In the genomic region with DNA sequence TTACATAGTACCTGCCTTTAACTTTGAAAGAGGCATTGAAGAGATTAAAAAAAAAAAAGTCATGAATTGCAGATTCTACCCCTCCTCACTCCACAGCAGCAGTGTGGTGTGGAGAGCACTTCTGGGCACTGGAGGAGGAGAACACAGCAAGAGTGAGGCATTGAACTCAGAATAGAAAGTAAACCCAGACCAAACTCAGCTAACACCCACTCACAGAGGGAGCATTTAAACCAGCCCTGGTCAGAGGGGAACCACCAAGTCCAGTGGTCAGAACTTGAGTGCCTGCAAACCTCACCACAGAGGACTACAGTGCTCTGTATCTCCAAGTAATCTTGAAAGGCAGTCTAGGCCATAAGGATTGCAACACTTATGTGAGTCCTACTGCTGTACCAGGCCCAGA, we compare ENCODE assay signal across 18 cellular contexts. TPM values are rescaled to one million over a fixed set of nuclear protein-coding genes. Genes with fewer than 3 reads are reported as not detected.
DNase-seq lines count a peak whose midpoint lies in the region; ATAC-seq lines count a peak whose summit lies in the region.
"Had no signal": no experiment of that assay in that cellular context is flagged by ENCODE, and none has a peak within 500 bp of the region (broad histone marks: within the 10 kb centered on the region; RNA-seq: fewer than 3 reads in every experiment).

No MANE protein-coding gene starts in this region.

- DNase-seq in myocyte (ENCODE audit: low read depth) (peak; percentile 52), aorta (no peak), GF-D8 (lab: John Stamatoyannopoulos, UW) (no peak)
- no peak for DNase-seq in stimulated activated CD4-positive, alpha-beta T cell treated with anti-CD3 and anti-CD28 coated beads, Interleukin-2, amount 100 ng/mL, for 24 hours
- DNase-seq: 8988T; AML-193; CD4-positive, CD25-positive, alpha-beta regulatory T cell; DMS53; HCEC 1CT; HFFc6; Karpas-422 had no signal

- intact Hi-C loops in aorta (cut with DNase I), result no loop called here

- peak; percentile 66 for ATAC-seq in GM19351 (IDR thresholded peaks at IDR 0.05; ENCODE audit: unreplicated experiment)
- ATAC-seq in HG02884 (IDR thresholded peaks at IDR 0.05; ENCODE audit: unreplicated experiment), result peak; percentile 52
- ATAC-seq in aorta (ENCODE audit: low FRiP score), result peak; percentile 26
- ATAC-seq in GM18498 (IDR thresholded peaks at IDR 0.05; ENCODE audit: unreplicated experiment), result no peak
- ATAC-seq: K562 had no signal

- no peaks in the 10 kb centered on the region for H3K4me1 ChIP-seq in aorta (ENCODE audit: control insufficient read depth in 1 of 2, insufficient read depth in 2 of 2, low read length in 2 of 2)
- H3K4me1 ChIP-seq: BLaER1 treated with 17β-estradiol and CSF1 and Interleukin-3, amounts not matched to agents 10 nM and 100 nM had no signal

- H3K27me3 ChIP-seq in aorta (ENCODE audit: control insufficient read depth in 1 of 2, insufficient read depth in 2 of 2, low read length in 1 of 2), result no peaks in the 10 kb centered on the region
- H3K27me3 ChIP-seq: BLaER1 treated with 17β-estradiol and CSF1 and Interleukin-3, amounts not matched to agents 10 nM and 100 nM had no signal

- no peak overlapping the region for H3K27ac ChIP-seq in aorta (ENCODE audit: low read depth in 1 of 2, low read length in 2 of 2)
- H3K27ac ChIP-seq: BLaER1 treated with 17β-estradiol and CSF1 and Interleukin-3, amounts not matched to agents 10 nM and 100 nM; HL-60 had no signal

- no peaks in the 10 kb centered on the region for H3K36me3 ChIP-seq in aorta (ENCODE audit: control insufficient read depth in 1 of 2, insufficient read depth in 2 of 2, low read length in 1 of 2)
- H3K36me3 ChIP-seq: BLaER1 treated with 17β-estradiol and CSF1 and Interleukin-3, amounts not matched to agents 10 nM and 100 nM had no signal

- no peak overlapping the region for H3K4me3 ChIP-seq in aorta (ENCODE audit: low read length in 2 of 2)
- H3K4me3 ChIP-seq: BLaER1 treated with 17β-estradiol and CSF1 and Interleukin-3, amounts not matched to agents 10 nM and 100 nM; K562 had no signal

- H3K9me3 ChIP-seq in aorta (ENCODE audit: control insufficient read depth, low read length), result no peaks in the 10 kb centered on the region
- H3K9me3 ChIP-seq: BLaER1 treated with 17β-estradiol and CSF1 and Interleukin-3, amounts not matched to agents 10 nM and 100 nM had no signal

RNA-seq across cellular contexts. Expression of a gene that starts 15.6 kb away (rescaled TPM):
- total RNA-seq in myocyte (not detected in 2 replicates), aorta (not detected)
- polyA plus RNA-seq in myocyte (2012), result 0.16 TPM
- polyA plus RNA-seq in aorta, result not detected
- total RNA-seq: CD4-positive, CD25-positive, alpha-beta regulatory T cell; H4; HFFc6; K562 had no signal

RNA-seq across cellular contexts. Expression of a gene that starts 29.2 kb away (rescaled TPM):
- total RNA-seq in myocyte, result not detected in 2 replicates
- 0.09 TPM for polyA plus RNA-seq in myocyte (2012)
- total RNA-seq in aorta, result not detected
- polyA plus RNA-seq in aorta, result not detected
- total RNA-seq: CD4-positive, CD25-positive, alpha-beta regulatory T cell; H4; HFFc6; K562 had no signal
- polyA plus RNA-seq: CD4-positive, CD25-positive, alpha-beta regulatory T cell; K562 had no signal
